10 cellular contexts compared by ENCODE assay signal in the genomic region with DNA sequence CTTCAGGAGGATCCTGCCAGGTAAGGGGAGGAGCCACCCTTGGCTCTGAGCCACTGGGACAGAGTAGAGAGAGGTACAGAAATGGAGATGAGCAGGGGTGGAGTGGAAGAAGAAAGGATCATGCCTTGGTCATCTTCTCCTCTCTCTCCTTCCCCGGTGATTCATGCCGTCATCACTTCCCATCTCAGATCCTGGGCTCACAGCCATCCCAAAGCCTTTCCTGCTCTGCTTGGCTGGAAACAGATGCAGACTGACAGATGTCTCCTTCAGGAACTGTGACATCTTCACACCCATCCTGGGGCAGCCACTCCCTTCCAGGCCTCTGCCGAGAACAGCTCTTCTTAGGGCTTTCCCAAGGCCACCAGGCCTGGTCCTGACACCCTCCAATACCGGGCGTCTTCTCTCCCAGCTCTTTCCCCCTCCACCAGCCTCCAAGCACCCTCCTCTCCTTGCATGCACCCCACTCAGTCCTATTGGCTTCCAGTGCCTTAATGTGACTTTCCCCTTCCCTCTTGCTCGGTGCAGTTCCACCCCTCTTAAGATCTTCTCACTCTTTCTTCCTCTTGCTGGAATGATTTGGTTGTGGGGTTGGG. TPM values are rescaled to one million over a fixed set of nuclear protein-coding genes. Genes with fewer than 3 reads are reported as not detected.
A peak's percentile ranks its signal among the peaks of the same experiment; 100 is the strongest.
DNase-seq lines count a peak whose midpoint lies in the region; ATAC-seq and TF ChIP-seq lines count a peak whose summit lies in the region.
"Had no signal": no experiment of that assay in that cellular context is flagged by ENCODE, and none has a peak within 500 bp of the region (broad histone marks: within the 10 kb centered on the region; RNA-seq: fewer than 3 reads in every experiment).

No MANE protein-coding gene starts in this region.

- no peaks in the 10 kb centered on the region for H3K9me3 ChIP-seq in fibroblast of lung (ENCODE audit: control insufficient read depth, insufficient read depth, low read depth, low read length)

- H3K9ac ChIP-seq in fibroblast of lung (ENCODE audit: insufficient read depth, low read length): no peak overlapping the region

- no peak for ATAC-seq in activated CD4-positive, CD25-positive, alpha-beta regulatory T cell treated with anti-CD3 and anti-CD28 coated beads, Interleukin-2, amount 50 U/mL, for 24 hours

- H4K20me1 ChIP-seq in fibroblast of lung (ENCODE audit: control insufficient read depth, extremely low read depth, insufficient read depth, low read length): no peaks in the 10 kb centered on the region

- TF ChIP-seq CTCF in fibroblast of lung (conservative IDR thresholded peaks at IDR 0.05 in 1 of 2, IDR thresholded peaks at IDR 0.05 in 1 of 2; ENCODE audit: low read depth in 1 of 2, low read length in 2 of 2): no peak

- H3K79me2 ChIP-seq in fibroblast of lung (ENCODE audit: control insufficient read depth, insufficient read depth, low read length): no peaks in the 10 kb centered on the region

- intact Hi-C loops in posterior cingulate gyrus (cut with DNase I): no loop called here

- no peak overlapping the region for H2AFZ ChIP-seq in fibroblast of lung (ENCODE audit: low read length)

- no peak overlapping the region for H3K4me3 ChIP-seq in fibroblast of lung (replicated peaks in 1 of 4; ENCODE audit: control extremely low read depth in 1 of 4, insufficient read depth in 1 of 4, low read depth in 3 of 4, low read length in 4 of 4)

- no peaks in the 10 kb centered on the region for H3K36me3 ChIP-seq in fibroblast of lung (ENCODE audit: control insufficient read depth, insufficient read depth, low read length)

- H3K4me1 ChIP-seq in fibroblast of lung (ENCODE audit: control insufficient read depth, extremely low read depth, insufficient read depth, low read length): no peaks in the 10 kb centered on the region

- no peak overlapping the region for H3K27ac ChIP-seq in fibroblast of lung (ENCODE audit: insufficient read depth, low read length)

- DNase-seq in GM03348 (ENCODE audit: low spot score) (peak; percentile 90), NCI-H69 (lab: John Stamatoyannopoulos, UW) (peak; percentile 22), fibroblast of lung (ENCODE audit: low read depth in 2 of 2) (peak; percentile 68 to 70), renal cortical epithelial cell (ENCODE audit: low read depth) (peak; percentile 59), HT-29 (ENCODE audit: low spot score) (no peak), posterior cingulate gyrus (no peak)
- DNase-seq in activated CD4-positive, alpha-beta T cell treated with anti-CD3 and anti-CD28 coated beads for 1 hour: no peak
- DNase-seq: immature natural killer cell had no signal

- no peak overlapping the region for H3K4me2 ChIP-seq in fibroblast of lung (ENCODE audit: extremely low read depth, insufficient read depth, low read length)

- no peaks in the 10 kb centered on the region for H3K27me3 ChIP-seq in fibroblast of lung (ENCODE audit: control insufficient read depth, insufficient read depth, low read length)

RNA-seq across cellular contexts. Expression of a gene that starts 58.3 kb away (rescaled TPM):
- total RNA-seq in fibroblast of lung (not detected in 2 replicates), renal cortical epithelial cell (not detected in 2 replicates)
- polyA plus RNA-seq in fibroblast of lung: not detected in 2 replicates
- polyA plus RNA-seq in fibroblast of lung (2012): not detected in 2 replicates
- not detected in 2 replicates for polyA minus RNA-seq in fibroblast of lung (ENCODE audit: low replicate concordance)
- total RNA-seq in HT-29 (2014; rRNA removed; shearing (Covaris generic)): not detected in 2 replicates
- total RNA-seq: NCI-H460 had no signal
- polyA plus RNA-seq: immature natural killer cell had no signal

Comparison
In these comparisons a context has a peak if more than half of its experiments do, and no peak if none do; other contexts are left out.
1. DNase-seq: peak in GM03348 (single experiment), NCI-H69 (single experiment), fibroblast of lung (2 of 2) and renal cortical epithelial cell (single experiment); none in HT-29 (single experiment), posterior cingulate gyrus (0 of 10) and activated CD4-positive, alpha-beta T cell treated with anti-CD3 and anti-CD28 coated beads for 1 hour (single experiment).